4 cellular contexts compared by ENCODE assay signal in genomic region chr3:53477689-53478088, GRCh38. TPM values are rescaled to one million over a fixed set of nuclear protein-coding genes. Genes with fewer than 3 reads are reported as not detected.
"Had no signal": no experiment of that assay in that cellular context is flagged by ENCODE, and none has a peak within 500 bp of the region (broad histone marks: within the 10 kb centered on the region; RNA-seq: fewer than 3 reads in every experiment).

No MANE protein-coding gene starts in this region.

RNA-seq across cellular contexts. Expression of gene CACNA1D, which starts 16.7 kb away (rescaled TPM):
- total RNA-seq: GM23248, HT1080, IMR-90 had no signal
- polyA plus RNA-seq: GM23248, K562 had no signal
